22 cellular contexts compared by ENCODE assay signal in genomic region chrX:94216738-94217137, GRCh38.
"Had no signal": no experiment of that assay in that cellular context is flagged by ENCODE, and none has a peak within 500 bp of the region (broad histone marks: within the 10 kb centered on the region; RNA-seq: fewer than 3 reads in every experiment).

No MANE protein-coding gene starts in this region.

- H3K36me3 Mint-ChIP-seq: activated CD8-positive, alpha-beta memory T cell treated with anti-CD3 and anti-CD28 coated beads, Interleukin-2, amount 10 ng/mL, durations not matched to agents 7 days and 5 days; activated naive CD8-positive, alpha-beta T cell had no signal

- H3K27me3 Mint-ChIP-seq: activated B cell treated with CpG ODN at 0.5 μM for 24 hours; activated CD4-positive, alpha-beta T cell treated with anti-CD3 and anti-CD28 coated beads, Interleukin-2, amount 10 ng/mL, durations not matched to agents 24 days and 14 days; activated CD8-positive, alpha-beta memory T cell treated with anti-CD3 and anti-CD28 coated beads, Interleukin-2, amount 10 ng/mL, durations not matched to agents 7 days and 5 days; activated naive CD8-positive, alpha-beta T cell; activated T-cell treated with anti-CD3 and anti-CD28 coated beads, Interleukin-2, amount 50 U/mL, for 24 hours; T-helper 17 cell had no signal

- H3K9me3 Mint-ChIP-seq: activated CD4-positive, alpha-beta T cell treated with anti-CD3 and anti-CD28 coated beads, Interleukin-2, amount 10 ng/mL, durations not matched to agents 24 days and 14 days; activated naive CD4-positive, alpha-beta T cell treated with anti-CD3 and anti-CD28 coated beads for 36 hours; activated T-cell treated with anti-CD3 and anti-CD28 coated beads, Interleukin-2, amount 50 U/mL, for 24 hours had no signal

- H3K4me1 Mint-ChIP-seq: activated B cell treated with CpG ODN at 0.5 μM for 24 hours; activated CD4-positive, alpha-beta T cell treated with anti-CD3 and anti-CD28 coated beads, Interleukin-2, amount 10 ng/mL, durations not matched to agents 24 days and 14 days; activated CD8-positive, alpha-beta memory T cell treated with anti-CD3 and anti-CD28 coated beads, Interleukin-2, amount 10 ng/mL, durations not matched to agents 7 days and 5 days; T-helper 17 cell had no signal

- H3K27me3 ChIP-seq: brain microvascular endothelial cell, cardiac muscle cell had no signal

- H3K36me3 ChIP-seq: brain microvascular endothelial cell, cardiac muscle cell had no signal

- H3K4me3 Mint-ChIP-seq: activated B cell treated with CpG ODN at 0.5 μM for 24 hours; activated CD4-positive, alpha-beta T cell treated with anti-CD3 and anti-CD28 coated beads, Interleukin-2, amount 10 ng/mL, durations not matched to agents 24 days and 14 days; activated CD8-positive, alpha-beta memory T cell treated with anti-CD3 and anti-CD28 coated beads, Interleukin-2, amount 10 ng/mL, durations not matched to agents 7 days and 5 days; activated naive CD4-positive, alpha-beta T cell treated with anti-CD3 and anti-CD28 coated beads for 36 hours; activated naive CD8-positive, alpha-beta T cell; activated T-cell treated with anti-CD3 and anti-CD28 coated beads, Interleukin-2, amount 50 U/mL, for 24 hours; T-helper 17 cell had no signal

- DNase-seq: activated B cell treated with CpG ODN at 0.5 μM for 24 hours; activated CD4-positive, alpha-beta T cell treated with anti-CD3 and anti-CD28 coated beads for 1 hour; activated CD4-positive, alpha-beta T cell treated with anti-CD3 and anti-CD28 coated beads, Interleukin-2, amount 10 ng/mL, durations not matched to agents 24 days and 14 days; activated CD4-positive, alpha-beta T cell treated with anti-CD3 and anti-CD28 coated beads, Interleukin-2, amount 50 U/mL, for 48 hours; activated CD8-positive, alpha-beta memory T cell treated with anti-CD3 and anti-CD28 coated beads, Interleukin-2, amount 10 ng/mL, durations not matched to agents 7 days and 5 days; activated gamma-delta T cell; activated naive CD4-positive, alpha-beta T cell treated with anti-CD3 and anti-CD28 coated beads for 36 hours; activated T-cell treated with anti-CD3 and anti-CD28 coated beads, Interleukin-2, amount 50 U/mL, for 24 hours; amygdala; brain microvascular endothelial cell; NCI-H1092; NCI-H2029; NCI-H2107; NCI-H2171 treated with DMSO at 0.1 percent for 48 hours; NCI-H226; NCI-H526; NCI-H82; SIG-M5; T-helper 17 cell; T-helper 9 cell had no signal

- H3K27ac Mint-ChIP-seq: activated B cell treated with CpG ODN at 0.5 μM for 24 hours; activated CD4-positive, alpha-beta T cell treated with anti-CD3 and anti-CD28 coated beads, Interleukin-2, amount 10 ng/mL, durations not matched to agents 24 days and 14 days; activated CD8-positive, alpha-beta memory T cell treated with anti-CD3 and anti-CD28 coated beads, Interleukin-2, amount 10 ng/mL, durations not matched to agents 7 days and 5 days; activated naive CD4-positive, alpha-beta T cell treated with anti-CD3 and anti-CD28 coated beads for 36 hours; activated naive CD8-positive, alpha-beta T cell; activated T-cell treated with anti-CD3 and anti-CD28 coated beads, Interleukin-2, amount 50 U/mL, for 24 hours; T-helper 17 cell had no signal

- H3K27ac ChIP-seq: brain microvascular endothelial cell, cardiac muscle cell had no signal

- H3K4me3 ChIP-seq: cardiac muscle cell had no signal
